ENCODE assay signal across 21 cellular contexts in the genomic region with DNA sequence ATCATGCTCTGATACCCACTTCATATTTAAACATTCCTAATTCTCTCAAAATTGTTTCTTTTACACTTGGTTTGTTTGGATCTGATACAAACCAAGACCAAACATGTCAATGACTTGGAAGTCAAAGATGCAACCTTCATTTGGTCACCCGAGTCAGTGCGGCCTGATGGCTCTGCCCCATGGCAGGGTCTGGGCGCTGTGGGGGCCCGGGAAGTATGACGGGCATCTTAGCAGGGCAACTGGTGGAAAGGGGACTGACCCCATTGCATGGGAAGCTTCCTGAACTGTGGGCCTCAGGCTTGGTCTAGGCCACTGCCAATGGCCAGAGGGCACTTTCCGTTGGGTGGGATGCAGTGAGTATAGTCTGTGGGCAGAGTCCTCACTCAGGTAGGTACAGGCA.
DNase-seq lines count a peak whose midpoint lies in the region; FAIRE-seq and TF ChIP-seq lines count a peak whose summit lies in the region.
"Had no signal": no experiment of that assay in that cellular context is flagged by ENCODE, and none has a peak within 500 bp of the region (broad histone marks: within the 10 kb centered on the region; RNA-seq: fewer than 3 reads in every experiment).

No MANE protein-coding gene starts in this region.

- peaks cover 64% of the 10 kb centered on the region for H3K4me1 ChIP-seq in BLaER1
- H3K4me1 ChIP-seq in kidney (ENCODE audit: control insufficient read depth in 1 of 2, insufficient read depth in 1 of 2, low read depth in 1 of 2, low read length in 2 of 2), result peaks cover 6 to 11% of the 10 kb centered on the region in 2 donors
- H3K4me1 ChIP-seq in stomach, result peaks cover 12 to 27% (median 22%) of the 10 kb centered on the region in 4 donors
- H3K4me1 ChIP-seq: A549, Caco-2 had no signal

- H3K27ac Mint-ChIP-seq in activated CD4-positive, alpha-beta T cell treated with anti-CD3 and anti-CD28 coated beads, Interleukin-2, amount 10 ng/mL, durations not matched to agents 7 days and 5 days, result peak overlapping the region; percentile 37
- H3K27ac Mint-ChIP-seq: B cell; CD4-positive, alpha-beta T cell; CD8-positive, alpha-beta T cell had no signal

- 89 to 99% (median 97%) methylated on average over 5 to 6 of the region's 6 CpGs for WGBS in stomach, 5 donors

- TF ChIP-seq CTCF in kidney (IDR thresholded peaks at IDR 0.05; ENCODE audit: borderline replicate concordance, extremely low read depth, insufficient read depth) (no peak), stomach (IDR thresholded peaks at IDR 0.05) (no peak)

- no peak for TF ChIP-seq EP300 in stomach (IDR thresholded peaks at IDR 0.05)

- H4K20me1 ChIP-seq in BLaER1, result no peaks in the 10 kb centered on the region

- no peak for DNase-seq in activated CD4-positive, alpha-beta T cell treated with anti-CD3 and anti-CD28 coated beads, Interleukin-2, amount 10 ng/mL, durations not matched to agents 7 days and 5 days
- DNase-seq in activated CD4-positive, alpha-beta T cell treated with anti-CD3 and anti-CD28 coated beads, Interleukin-2, amount 50 U/mL, for 4 hours, result no peak
- DNase-seq in kidney, result peak; percentile 58
- peak; percentile 42 for DNase-seq in posterior vena cava (ENCODE audit: low spot score)
- no peak for DNase-seq in stomach
- DNase-seq in NCI-H2196 (lab: John Stamatoyannopoulos, UW; ENCODE audit: unreplicated experiment), result no peak
- DNase-seq: AML-193; Caco-2; Calu3; CD4-positive, alpha-beta T cell; CD8-positive, alpha-beta T cell; DMS79 treated with DMSO at 0.1 percent for 48 hours; GF-D8 had no signal

- no peak for TF ChIP-seq POLR2A in stomach (IDR thresholded peaks at IDR 0.05)

- H3K27me3 ChIP-seq in BLaER1 (no peaks in the 10 kb centered on the region), stomach (no peaks in the 10 kb centered on the region)

- no peaks in the 10 kb centered on the region for H3K36me3 Mint-ChIP-seq in activated CD4-positive, alpha-beta T cell treated with anti-CD3 and anti-CD28 coated beads, Interleukin-2, amount 10 ng/mL, durations not matched to agents 7 days and 5 days (ENCODE audit: low read depth)

- H3K36me3 ChIP-seq in BLaER1 (peaks cover 23% of the 10 kb centered on the region; the same call in 1 of the 2 replicates), kidney (ENCODE audit: control insufficient read depth in 1 of 2, insufficient read depth in 2 of 2, low read length in 2 of 2) (peaks cover 2 to 5% of the 10 kb centered on the region in 2 donors), stomach (peaks cover 0 to 68% (median 48%) of the 10 kb centered on the region in 4 donors)

- H3K4me3 ChIP-seq in BLaER1, result no peak overlapping the region
- no peak overlapping the region for H3K4me3 ChIP-seq in kidney (ENCODE audit: low read length in 2 of 2)
- H3K4me3 ChIP-seq in stomach, result no peak overlapping the region
- H3K4me3 ChIP-seq: A549 had no signal

- CTCF ChIA-PET in activated CD4-positive, alpha-beta T cell treated with anti-CD3 and anti-CD28 coated beads, Interleukin-2, amount 10 ng/mL, durations not matched to agents 7 days and 5 days (lab: Charles Lee), result interaction anchor here (1.9 kb wide), 1 partner anchor 23 kb away, joined by 5 read pairs; no protein-coding TSS in a partner anchor

- FAIRE-seq in kidney (lab: Jason Lieb, UNC), result no peak
- FAIRE-seq: A549, D721Med, G401.6, GM12891 had no signal

- no peak overlapping the region for H3K9ac ChIP-seq in BLaER1
- H3K9ac ChIP-seq in kidney (ENCODE audit: low read length in 2 of 2), result no peak overlapping the region

- peaks cover 2% of the 10 kb centered on the region for H3K4me1 Mint-ChIP-seq in activated CD4-positive, alpha-beta T cell treated with anti-CD3 and anti-CD28 coated beads, Interleukin-2, amount 10 ng/mL, durations not matched to agents 7 days and 5 days
- H3K4me1 Mint-ChIP-seq: B cell had no signal

- intact Hi-C loops in kidney (cut with DNase I), result no loop called here
- intact Hi-C loops in posterior vena cava (cut with DNase I), result no loop called here
- intact Hi-C loops in stomach (cut with DNase I; ENCODE audit: low total_unique reads), result no loop called here

- H3K4me2 ChIP-seq in BLaER1, result peak overlapping the region; percentile 74
- H3K4me2 ChIP-seq: A549 had no signal

- no peaks in the 10 kb centered on the region for H3K9me3 Mint-ChIP-seq in activated CD4-positive, alpha-beta T cell treated with anti-CD3 and anti-CD28 coated beads, Interleukin-2, amount 10 ng/mL, durations not matched to agents 7 days and 5 days
- H3K9me3 Mint-ChIP-seq: CD4-positive, alpha-beta T cell; CD8-positive, alpha-beta T cell had no signal

- H3K9me3 ChIP-seq in BLaER1 (no peaks in the 10 kb centered on the region), kidney (ENCODE audit: control insufficient read depth in 1 of 2, low read length in 2 of 2) (no peaks in the 10 kb centered on the region), stomach (no peaks in the 10 kb centered on the region)
- H3K9me3 ChIP-seq: A549, Caco-2 had no signal

- peak overlapping the region; percentile 59; the same call in 1 of the 2 replicates for H3K27ac ChIP-seq in BLaER1
- no peak overlapping the region for H3K27ac ChIP-seq in kidney (ENCODE audit: low read depth in 2 of 2, low read length in 2 of 2)
- no peak overlapping the region for H3K27ac ChIP-seq in stomach
- H3K27ac ChIP-seq: 22Rv1, A549, C4-2B had no signal

- no peak overlapping the region for H3K4me3 Mint-ChIP-seq in activated CD4-positive, alpha-beta T cell treated with anti-CD3 and anti-CD28 coated beads, Interleukin-2, amount 10 ng/mL, durations not matched to agents 7 days and 5 days
- H3K4me3 Mint-ChIP-seq: B cell; CD4-positive, alpha-beta T cell; CD8-positive, alpha-beta T cell had no signal

- no peaks in the 10 kb centered on the region for H3K27me3 Mint-ChIP-seq in activated CD4-positive, alpha-beta T cell treated with anti-CD3 and anti-CD28 coated beads, Interleukin-2, amount 10 ng/mL, durations not matched to agents 7 days and 5 days
- H3K27me3 Mint-ChIP-seq: B cell; CD4-positive, alpha-beta T cell had no signal

- POLR2A ChIA-PET in activated CD4-positive, alpha-beta T cell treated with anti-CD3 and anti-CD28 coated beads, Interleukin-2, amount 10 ng/mL, durations not matched to agents 7 days and 5 days (lab: Charles Lee), result no interaction called here

Comparison
In these comparisons a context has a peak if more than half of its experiments do, and no peak if none do; other contexts are left out.
1. DNase-seq: peak in kidney (single experiment) and posterior vena cava (single experiment); none in activated CD4-positive, alpha-beta T cell treated with anti-CD3 and anti-CD28 coated beads, Interleukin-2, amount 10 ng/mL, durations not matched to agents 7 days and 5 days (single experiment), activated CD4-positive, alpha-beta T cell treated with anti-CD3 and anti-CD28 coated beads, Interleukin-2, amount 50 U/mL, for 4 hours (0 of 2), stomach (single experiment) and NCI-H2196 (single experiment).